Comparison of ENCODE assay signal across 2 cellular contexts in genomic region chr12:93191461-93191860, GRCh38.
TF ChIP-seq lines count a peak whose summit lies in the region.

No MANE protein-coding gene starts in this region.

TF ChIP-seq in SK-N-SH treated with all-trans-retinoic acid at 6 μM for 48 hours, 23 proteins besides CTCF, POLR2A, EP300 and RAD21 (continued from another document):
- TF ChIP-seq POU6F1 (CRISPR knock-in tag; IDR thresholded peaks at IDR 0.05; ENCODE audit: borderline replicate concordance, low read depth) (no peak), CSRNP3 (CRISPR knock-in tag; IDR thresholded peaks at IDR 0.05) (no peak), ESRRG (CRISPR knock-in tag; IDR thresholded peaks at IDR 0.05) (no peak), ZNF70 (CRISPR knock-in tag; IDR thresholded peaks at IDR 0.05) (no peak), OSR1 (CRISPR knock-in tag; IDR thresholded peaks at IDR 0.05) (no peak), TSHZ2 (CRISPR knock-in tag; IDR thresholded peaks at IDR 0.05) (no peak), ZNF565 (CRISPR knock-in tag; conservative IDR thresholded peaks at IDR 0.05; ENCODE audit: low read depth) (no peak), CREB5 (CRISPR knock-in tag; IDR thresholded peaks at IDR 0.05; ENCODE audit: low read depth) (no peak), ARNTL (CRISPR knock-in tag; IDR thresholded peaks at IDR 0.05; ENCODE audit: borderline replicate concordance, low read depth) (no peak), CSDC2 (CRISPR knock-in tag; IDR thresholded peaks at IDR 0.05) (no peak), TOX (CRISPR knock-in tag; IDR thresholded peaks at IDR 0.05; ENCODE audit: borderline replicate concordance) (no peak), RARB (CRISPR knock-in tag; IDR thresholded peaks at IDR 0.05) (no peak), ZFP3 (CRISPR knock-in tag; IDR thresholded peaks at IDR 0.05) (no peak), PPARA (CRISPR knock-in tag; IDR thresholded peaks at IDR 0.05; ENCODE audit: borderline replicate concordance) (no peak), BACH2 (CRISPR knock-in tag; IDR thresholded peaks at IDR 0.05; ENCODE audit: borderline replicate concordance) (no peak), ISL1 (CRISPR knock-in tag; IDR thresholded peaks at IDR 0.05) (no peak)
TF ChIP-seq in SK-N-SH treated with all-trans-retinoic acid at 6 μM for 48 hours: peak in this region for 0.

TF ChIP-seq in SK-N-SH, 30 proteins besides CTCF, POLR2A, EP300 and RAD21 (continued from another document):
- TF ChIP-seq USF2 (IDR thresholded peaks at IDR 0.05; ENCODE audit: borderline replicate concordance, low read depth, low read length) (no peak), MEF2A (IDR thresholded peaks at IDR 0.05; ENCODE audit: borderline replicate concordance, low read depth) (no peak), RXRA (IDR thresholded peaks at IDR 0.05; ENCODE audit: borderline replicate concordance, low read depth) (no peak), PBX3 (IDR thresholded peaks at IDR 0.05) (no peak), TAF1 (IDR thresholded peaks at IDR 0.05; ENCODE audit: borderline replicate concordance, low read depth, low read length) (no peak), TEAD4 (IDR thresholded peaks at IDR 0.05; ENCODE audit: borderline replicate concordance, insufficient read depth) (no peak), NRF1 (IDR thresholded peaks at IDR 0.05; ENCODE audit: low read depth, low read length) (no peak), ELF1 (IDR thresholded peaks at IDR 0.05) (no peak)
